31 cellular contexts compared by ENCODE assay signal in genomic region chr3:72351536-72351935, GRCh38.
"Had no signal": no experiment of that assay in that cellular context is flagged by ENCODE, and none has a peak within 500 bp of the region (broad histone marks: within the 10 kb centered on the region; RNA-seq: fewer than 3 reads in every experiment).

No MANE protein-coding gene starts in this region.

- DNase-seq: activated B cell treated with CpG ODN at 0.5 μM for 24 hours; activated CD4-positive, alpha-beta memory T cell treated with anti-CD3 and anti-CD28 coated beads for 36 hours; activated CD4-positive, alpha-beta T cell treated with anti-CD3 and anti-CD28 coated beads for 4 hours; activated CD4-positive, alpha-beta T cell treated with anti-CD3 and anti-CD28 coated beads, Interleukin-2, amount 10 ng/mL, durations not matched to agents 24 days and 14 days; activated CD4-positive, alpha-beta T cell treated with anti-CD3 and anti-CD28 coated beads, Interleukin-2, amount 50 U/mL, for 1 hour; activated CD4-positive, alpha-beta T cell treated with anti-CD3 and anti-CD28 coated beads, Interleukin-2, amount 50 U/mL, for 4 hours; activated CD4-positive, CD25-positive, alpha-beta regulatory T cell treated with anti-CD3 and anti-CD28 coated beads, Interleukin-2, amount 50 U/mL, for 72 hours; activated CD8-positive, alpha-beta T cell treated with anti-CD3 and anti-CD28 coated beads for 36 hours; activated effector memory CD4-positive, alpha-beta T cell treated with anti-CD3 and anti-CD28 coated beads, Interleukin-2, amount 50 U/mL, for 16 hours; activated gamma-delta T cell treated with Interleukin-2 at 50 U/mL for 16 hours; activated naive CD4-positive, alpha-beta T cell treated with anti-CD3 and anti-CD28 coated beads, Interleukin-2, amount 10 ng/mL, durations not matched to agents 7 days and 5 days; activated naive CD4-positive, alpha-beta T cell treated with Interleukin-2 at 50 U/mL for 16 hours; activated naive CD8-positive, alpha-beta T cell treated with anti-CD3 and anti-CD28 coated beads, Interleukin-2, amount 10 ng/mL, durations not matched to agents 7 days and 5 days; activated naive CD8-positive, alpha-beta T cell treated with anti-CD3 and anti-CD28 coated beads, Interleukin-2, amount 50 U/mL, for 24 hours; activated T-cell treated with anti-CD3 and anti-CD28 coated beads for 4 hours; activated T-cell treated with anti-CD3 and anti-CD28 coated beads, Interleukin-2, amount 50 U/mL, for 1 hour; activated T-cell treated with anti-CD3 and anti-CD28 coated beads, Interleukin-2, amount 50 U/mL, for 4 hours; activated T-cell treated with anti-CD3 and anti-CD28 coated beads, Interleukin-2, amount 50 U/mL, for 72 hours; amygdala; caudate nucleus; cerebellar nuclear complex; SW 1271; T-helper 1 cell; T-helper 2 cell; T-helper 9 cell had no signal

- H3K9me3 ChIP-seq: ascending aorta had no signal

- H3K27ac ChIP-seq: ascending aorta, cardiac muscle cell, VCaP had no signal

- ATAC-seq: activated CD8-positive, alpha-beta T cell treated with anti-CD3 and anti-CD28 coated beads for 36 hours; activated naive CD8-positive, alpha-beta T cell treated with anti-CD3 and anti-CD28 coated beads, Interleukin-2, amount 50 U/mL, for 24 hours; activated T-cell treated with anti-CD3 and anti-CD28 coated beads, Interleukin-2, amount 50 U/mL, for 4 hours; activated T-cell treated with anti-CD3 and anti-CD28 coated beads, Interleukin-2, amount 50 U/mL, for 72 hours; activated T-helper 17 cell treated with anti-CD3 and anti-CD28 coated beads, Interleukin-2, amount 50 U/mL, for 72 hours had no signal

- H3K4me3 ChIP-seq: ascending aorta, cardiac muscle cell had no signal

- FAIRE-seq: bronchial epithelial cell, TTC549 had no signal

- H3K27me3 ChIP-seq: ascending aorta, cardiac muscle cell had no signal

- H3K36me3 ChIP-seq: ascending aorta, cardiac muscle cell had no signal
